ENCODE assay signal across 30 cellular contexts in genomic region chr14:43247877-43248276, GRCh38.
A peak's percentile ranks its signal among the peaks of the same experiment; 100 is the strongest.
DNase-seq lines count a peak whose midpoint lies in the region; ATAC-seq, FAIRE-seq and TF ChIP-seq lines count a peak whose summit lies in the region.
"Had no signal": no experiment of that assay in that cellular context is flagged by ENCODE, and none has a peak within 500 bp of the region (broad histone marks: within the 10 kb centered on the region; RNA-seq: fewer than 3 reads in every experiment).

No MANE protein-coding gene starts in this region.

- TF ChIP-seq POLR2A in HepG2 (IDR thresholded peaks at IDR 0.05; ENCODE audit: insufficient read depth in 1 of 2, low read depth in 2 of 2, low read length in 2 of 2) = no peak
- TF ChIP-seq POLR2A in right lobe of liver (IDR thresholded peaks at IDR 0.05) = no peak
- no peak for TF ChIP-seq POLR2A in GM12878 (IDR thresholded peaks at IDR 0.05; ENCODE audit: low read depth, low read length)

- H2AFZ ChIP-seq in HepG2 (ENCODE audit: low read length) (no peak overlapping the region), GM12878 (ENCODE audit: control insufficient read depth, low read depth, low read length) (no peak overlapping the region)

- H3K79me2 ChIP-seq in HepG2 (ENCODE audit: insufficient read depth, low read length) (no peaks in the 10 kb centered on the region), GM12878 (ENCODE audit: control insufficient read depth, insufficient read depth, low read length) (no peaks in the 10 kb centered on the region)

- no peak overlapping the region for H3K9ac ChIP-seq in HepG2 (ENCODE audit: insufficient read depth, low read depth, low read length)
- H3K9ac ChIP-seq in GM12878 (ENCODE audit: control insufficient read depth, insufficient read depth, low read length) = no peak overlapping the region
- H3K9ac ChIP-seq: BLaER1; BLaER1 treated with 17β-estradiol and CSF1 and Interleukin-3, amounts not matched to agents 10 nM and 100 nM had no signal

- TF ChIP-seq CTCF in HepG2 (CRISPR knock-in tag; IDR thresholded peaks at IDR 0.05) = no peak
- no peak for TF ChIP-seq CTCF in right lobe of liver (IDR thresholded peaks at IDR 0.05)
- no peak for TF ChIP-seq CTCF in GM12878 (IDR thresholded peaks at IDR 0.05 in 2 of 3, conservative IDR thresholded peaks at IDR 0.05 in 1 of 3; ENCODE audit: control insufficient read depth in 2 of 3, extremely low read depth in 1 of 3, insufficient read depth in 1 of 3, low read depth in 3 of 3, low read length in 3 of 3)

- ATAC-seq in HepG2 (no peak), right lobe of liver (no peak), GM12878 (no peak), GM19397 (IDR thresholded peaks at IDR 0.05; ENCODE audit: unreplicated experiment) (no peak)
- ATAC-seq: A549; CD8-positive, alpha-beta T cell had no signal

- H3K27me3 ChIP-seq in HepG2 (ENCODE audit: control insufficient read depth in 1 of 2, insufficient read depth in 2 of 2, low read length in 2 of 2) = no peaks in the 10 kb centered on the region
- no peaks in the 10 kb centered on the region for H3K27me3 ChIP-seq in right lobe of liver
- no peaks in the 10 kb centered on the region for H3K27me3 ChIP-seq in GM12878 (replicated peaks in 1 of 2; ENCODE audit: control insufficient read depth in 2 of 2, insufficient read depth in 2 of 2, low read length in 1 of 2)
- H3K27me3 ChIP-seq: BE2C; BLaER1; BLaER1 treated with 17β-estradiol and CSF1 and Interleukin-3, amounts not matched to agents 10 nM and 100 nM had no signal

- no TSS peak for BruUV-seq in HepG2 (replicated peaks; lab: Mats Ljungman, UMichigan)
- no TSS peak for BruUV-seq in GM12878 (replicated peaks; lab: Mats Ljungman, UMichigan)

- no peaks in the 10 kb centered on the region for H3K4me1 ChIP-seq in HepG2 (ENCODE audit: insufficient read depth, low read length)
- H3K4me1 ChIP-seq in right lobe of liver = no peaks in the 10 kb centered on the region
- H3K4me1 ChIP-seq in GM12878 (ENCODE audit: control insufficient read depth, insufficient read depth, low read length) = no peaks in the 10 kb centered on the region
- H3K4me1 ChIP-seq: A549; BE2C; BLaER1; BLaER1 treated with 17β-estradiol and CSF1 and Interleukin-3, amounts not matched to agents 10 nM and 100 nM; Caco-2 had no signal

- no peak overlapping the region; a peak in 1 of 6 replicates for H3K4me3 ChIP-seq in HepG2 (replicated peaks in 1 of 3; ENCODE audit: insufficient read depth in 1 of 3, low read depth in 2 of 3, low read length in 3 of 3)
- H3K4me3 ChIP-seq in right lobe of liver = no peak overlapping the region
- H3K4me3 ChIP-seq in GM12878 = no peak overlapping the region
- H3K4me3 ChIP-seq: A549; BLaER1; BLaER1 treated with 17β-estradiol and CSF1 and Interleukin-3, amounts not matched to agents 10 nM and 100 nM had no signal

- H4K20me1 ChIP-seq in HepG2 (ENCODE audit: insufficient read depth, low read length) (no peaks in the 10 kb centered on the region), GM12878 (ENCODE audit: control insufficient read depth, insufficient read depth) (no peaks in the 10 kb centered on the region)
- H4K20me1 ChIP-seq: BLaER1; BLaER1 treated with 17β-estradiol and CSF1 and Interleukin-3, amounts not matched to agents 10 nM and 100 nM had no signal

- H3K36me3 ChIP-seq in HepG2 (replicated peaks in 1 of 2; ENCODE audit: control insufficient read depth in 1 of 2, insufficient read depth in 2 of 2, low read length in 2 of 2) (no peaks in the 10 kb centered on the region), right lobe of liver (no peaks in the 10 kb centered on the region), GM12878 (ENCODE audit: control insufficient read depth in 2 of 2, insufficient read depth in 2 of 2, low read length in 1 of 2) (no peaks in the 10 kb centered on the region)
- H3K36me3 ChIP-seq: BE2C; BLaER1; BLaER1 treated with 17β-estradiol and CSF1 and Interleukin-3, amounts not matched to agents 10 nM and 100 nM had no signal

- TF ChIP-seq EP300 in HepG2 (IDR thresholded peaks at IDR 0.05; ENCODE audit: low read depth in 2 of 2, low read length in 2 of 2) = no peak
- no peak for TF ChIP-seq EP300 in HepG2 (CRISPR knock-in tag; IDR thresholded peaks at IDR 0.05; ENCODE audit: borderline replicate concordance)
- TF ChIP-seq EP300 in GM12878 (IDR thresholded peaks at IDR 0.05; ENCODE audit: borderline replicate concordance in 1 of 2, control insufficient read depth in 1 of 2, low read depth in 2 of 2, low read length in 2 of 2) = no peak

- POLR2A ChIA-PET in HepG2 (lab: Yijun Ruan, JAX) (no interaction called here), GM12878 (lab: Charles Lee) (no interaction called here)

- SMC1A ChIA-PET in GM12878 (lab: Charles Lee; ENCODE audit: uncharacterized antibody, unreplicated experiment) = no interaction called here

- RAD21 ChIA-PET in GM12878 (lab: Charles Lee; ENCODE audit: unreplicated experiment) = no interaction called here

- DNase-seq in HepG2 (ENCODE audit: low spot score) (no peak), right lobe of liver (no peak), GM12878 (ENCODE audit: low read depth, low spot score) (no peak)
- DNase-seq: 8988T; ACHN; AML-193; BE2C; C1 segment of cervical spinal cord; Caco-2; Calu3; CD4-positive, alpha-beta memory T cell; CD4-positive, alpha-beta T cell; CD4-positive, CD25-positive, alpha-beta regulatory T cell; CD8-positive, alpha-beta memory T cell; CD8-positive, alpha-beta T cell; COR-L47; DMS 273 treated with DMSO at 0.1 percent for 48 hours; DMS153; DMS53; DMS79; DMS79 treated with DMSO at 0.1 percent for 48 hours; DND-41; EL had no signal

- TF ChIP-seq RAD21 in HepG2 (CRISPR knock-in tag; IDR thresholded peaks at IDR 0.05) = no peak
- no peak for TF ChIP-seq RAD21 in GM12878 (IDR thresholded peaks at IDR 0.05; ENCODE audit: insufficient read depth, low read depth, low read length)

- FAIRE-seq in HepG2 (lab: Jason Lieb, UNC) (no peak), GM12878 (lab: Jason Lieb, UNC) (no peak)
- FAIRE-seq: A549, D721Med had no signal

- H3K27ac ChIP-seq in HepG2 (ENCODE audit: extremely low read length, insufficient read depth, low read length) (no peak overlapping the region), right lobe of liver (no peak overlapping the region), GM12878 (ENCODE audit: control insufficient read depth, insufficient read depth) (no peak overlapping the region)
- H3K27ac ChIP-seq: 22Rv1; A549; BLaER1; BLaER1 treated with 17β-estradiol and CSF1 and Interleukin-3, amounts not matched to agents 10 nM and 100 nM; C4-2B had no signal

- in situ Hi-C loops in HepG2 (cut with HindIII; ENCODE audit: extremely low pct_ligation_motif_present, low pct_unique_long_range_greater_than_20kb) (no loop called here), GM12878 (cut with MboI) (no loop called here)

- 3% methylated on average over 1 of the region's 1 CpG for WGBS in HepG2 (ENCODE audit: low lambda C conversion rate)
- 50% methylated on average over 1 of the region's 1 CpG for WGBS in right lobe of liver (ENCODE audit: insufficient coverage, low coverage, low lambda C conversion rate, missing lambda C conversion rate)
- 0% methylated on average over 1 of the region's 1 CpG for WGBS in GM12878 (ENCODE audit: insufficient coverage, insufficient replicate concordance, low lambda C conversion rate, missing lambda C conversion rate)

- CTCF ChIA-PET in HepG2 (lab: Yijun Ruan, JAX; ENCODE audit: low intra/inter-chr PET ratio, low total read pairs) (no interaction called here), GM12878 (lab: Yijun Ruan, JAX) (no interaction called here)

- intact Hi-C loops in HepG2 (cut with micrococcal nuclease; ENCODE audit: unreplicated experiment) = no loop called here
- intact Hi-C loops in right lobe of liver (cut with DNase I) = no loop called here
- intact Hi-C loops in GM12878 (cut with micrococcal nuclease; ENCODE audit: unreplicated experiment) = no loop called here

- H3K9me3 ChIP-seq in HepG2 (ENCODE audit: low read length) (peaks cover 93% of the 10 kb centered on the region), right lobe of liver (no peaks in the 10 kb centered on the region), GM12878 (replicated peaks; ENCODE audit: control insufficient read depth, insufficient read depth, low read length) (no peaks in the 10 kb centered on the region)
- H3K9me3 ChIP-seq: A549, BE2C, BLaER1, Caco-2 had no signal

- H3K4me2 ChIP-seq in HepG2 (ENCODE audit: low read depth, low read length) = no peak overlapping the region
- no peak overlapping the region for H3K4me2 ChIP-seq in GM12878 (ENCODE audit: control insufficient read depth, insufficient read depth)
- H3K4me2 ChIP-seq: A549; BLaER1; BLaER1 treated with 17β-estradiol and CSF1 and Interleukin-3, amounts not matched to agents 10 nM and 100 nM had no signal

TF ChIP-seq in HepG2, 621 proteins besides CTCF, POLR2A, EP300 and RAD21 (continues in another document):
- no peak for TF ChIP-seq RARA (CRISPR knock-in tag; IDR thresholded peaks at IDR 0.05)
- TF ChIP-seq SALL1 (CRISPR knock-in tag; IDR thresholded peaks at IDR 0.05) = no peak
- TF ChIP-seq ZNF792 (CRISPR knock-in tag; IDR thresholded peaks at IDR 0.05) = no peak
- TF ChIP-seq NONO (IDR thresholded peaks at IDR 0.05) = peak; percentile 96; the same call in 1 of the 2 replicates
- no peak for TF ChIP-seq NONO (CRISPR knock-in tag; conservative IDR thresholded peaks at IDR 0.05)
- TF ChIP-seq CHD4 (IDR thresholded peaks at IDR 0.05; ENCODE audit: borderline replicate concordance, low read length) = no peak

TF ChIP-seq in GM12878, 131 proteins besides CTCF, POLR2A, EP300 and RAD21:
- TF ChIP-seq SRF (IDR thresholded peaks at IDR 0.05; ENCODE audit: low read depth in 2 of 2, low read length in 2 of 2) (no peak), IRF5 (IDR thresholded peaks at IDR 0.05; ENCODE audit: borderline replicate concordance) (0 out of 2 replicates have a peak, but pooled peaks have one; percentile 41)
TF ChIP-seq in GM12878: peak in this region for 1.
